18 cellular contexts compared by ENCODE assay signal in the genomic region with DNA sequence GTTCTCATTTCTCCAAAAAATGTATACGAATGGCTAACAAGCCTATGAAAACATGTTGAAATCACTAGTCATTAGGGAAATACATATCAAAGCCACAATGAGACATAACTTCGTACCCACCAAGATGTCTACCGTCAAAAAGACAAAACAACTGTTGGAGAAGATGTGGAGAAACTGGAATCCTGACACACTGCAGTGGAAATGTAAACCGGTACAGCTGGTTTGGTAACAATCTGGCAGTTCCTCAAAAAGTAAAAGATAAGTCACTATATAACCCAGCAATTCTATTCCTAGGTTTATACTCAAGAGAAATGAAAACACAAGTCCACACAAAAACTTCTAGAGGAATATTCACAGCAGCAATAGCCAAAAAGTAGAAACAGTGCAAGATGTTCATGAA. TPM values are rescaled to one million over a fixed set of nuclear protein-coding genes. Genes with fewer than 3 reads are reported as not detected.
DNase-seq lines count a peak whose midpoint lies in the region; ATAC-seq and TF ChIP-seq lines count a peak whose summit lies in the region.
"Had no signal": no experiment of that assay in that cellular context is flagged by ENCODE, and none has a peak within 500 bp of the region (broad histone marks: within the 10 kb centered on the region; RNA-seq: fewer than 3 reads in every experiment).

No MANE protein-coding gene starts in this region.

- H3K4me2 ChIP-seq in PC-3 (ENCODE audit: low read length): peak overlapping the region; percentile 40
- no peak overlapping the region for H3K4me2 ChIP-seq in trophoblast cell (ENCODE audit: low read length)

- H4K12ac ChIP-seq in trophoblast cell (ENCODE audit: low read depth, low read length): no peak overlapping the region

- H3K9ac ChIP-seq in PC-3 (ENCODE audit: low read length) (no peak overlapping the region), trophoblast cell (ENCODE audit: low read length) (no peak overlapping the region)

- H2AK5ac ChIP-seq in trophoblast cell (ENCODE audit: low read length): no peak overlapping the region

- BruUV-seq in PC-3 (replicated peaks; lab: Mats Ljungman, UMichigan): no TSS peak

- no peak overlapping the region for H4K91ac ChIP-seq in trophoblast cell (ENCODE audit: low read depth, low read length)

- intact Hi-C loops in PC-3 (cut with micrococcal nuclease): no loop called here

- H3K36me3 ChIP-seq in PC-3 (ENCODE audit: low read depth, low read length): no peaks in the 10 kb centered on the region
- H3K36me3 ChIP-seq in trophoblast cell (ENCODE audit: control insufficient read depth in 1 of 2, insufficient read depth in 2 of 2, low read length in 2 of 2): no peaks in the 10 kb centered on the region

- H3K23ac ChIP-seq in trophoblast cell (ENCODE audit: low read length): no peak overlapping the region

- CTCF ChIA-PET in PC-3 (lab: Charles Lee) (no interaction called here), RWPE1 (lab: Yijun Ruan, JAX) (no interaction called here)

- no peaks in the 10 kb centered on the region for H3K9me3 ChIP-seq in PC-3 (ENCODE audit: low read length)
- H3K9me3 ChIP-seq in trophoblast cell (ENCODE audit: insufficient read depth, low read depth, low read length): peaks cover 3% of the 10 kb centered on the region

- no peaks in the 10 kb centered on the region for H3K79me1 ChIP-seq in trophoblast cell (ENCODE audit: low read length)

- no peak overlapping the region for H2BK120ac ChIP-seq in trophoblast cell (ENCODE audit: insufficient read depth, low read length, poor library complexity)

- H3K27ac ChIP-seq in PC-3 (ENCODE audit: low read length) (no peak overlapping the region), epithelial cell of prostate (peak overlapping the region; percentile 5), trophoblast cell (ENCODE audit: low read depth, low read length) (no peak overlapping the region), RWPE1 (no peak overlapping the region)
- H3K27ac ChIP-seq: SK-N-MC had no signal

- H3K4me3 ChIP-seq in PC-3 (ENCODE audit: low read length) (no peak overlapping the region), trophoblast cell (ENCODE audit: low read depth, low read length) (no peak overlapping the region)
- H3K4me3 ChIP-seq: SK-N-MC had no signal

- POLR2A ChIA-PET in PC-3 (lab: Charles Lee; ENCODE audit: unreplicated experiment): no interaction called here
- POLR2A ChIA-PET in RWPE1 (lab: Yijun Ruan, JAX; ENCODE audit: low non-redundant PET): no interaction called here

- H3K79me2 ChIP-seq in PC-3 (ENCODE audit: low read length) (peaks cover 11% of the 10 kb centered on the region; the same call in 1 of the 2 replicates), trophoblast cell (ENCODE audit: control insufficient read depth, insufficient read depth, low read length, poor library complexity) (no peaks in the 10 kb centered on the region)

- DNase-seq in HT-29 (ENCODE audit: low spot score) (peak; percentile 77), PC-3 (peak; percentile 82), epithelial cell of prostate (ENCODE audit: low read depth, low spot score) (peak; percentile 16), trophoblast cell (peak; percentile 84 to 96), A172 (ENCODE audit: low spot score) (no peak), RWPE1 (ENCODE audit: low spot score) (no peak)
- DNase-seq: CD4-positive, CD25-positive, alpha-beta regulatory T cell; COR-L47; DMS 273 treated with DMSO at 0.1 percent for 48 hours; Karpas-422; NCI-H1048; NCI-H1417 treated with DMSO at 0.1 percent for 48 hours; NCI-H187; NCI-H446; NCI-H526; Right ventricle myocardium superior had no signal

- no CpG with 5 or more reads among the region's 4 CpGs for WGBS in trophoblast cell (ENCODE audit: extremely low coverage, insufficient coverage, insufficient read length)

- TF ChIP-seq CTCF in PC-3 (conservative IDR thresholded peaks at IDR 0.05; ENCODE audit: low read depth, low read length) (no peak), RWPE1 (conservative IDR thresholded peaks at IDR 0.05; ENCODE audit: low read depth) (no peak)

- no peak overlapping the region for H2BK5ac ChIP-seq in trophoblast cell (ENCODE audit: low read depth, low read length, poor library complexity)

- no peaks in the 10 kb centered on the region for H3F3A ChIP-seq in PC-3 (ENCODE audit: low read length, unreplicated experiment)

- H3K4ac ChIP-seq in trophoblast cell (ENCODE audit: low read depth, low read length): no peak overlapping the region

- no peak overlapping the region for H4K8ac ChIP-seq in trophoblast cell (ENCODE audit: low read depth, low read length)

- no peaks in the 10 kb centered on the region for H3K27me3 ChIP-seq in PC-3 (ENCODE audit: low read length)
- H3K27me3 ChIP-seq in trophoblast cell (ENCODE audit: insufficient read depth, low read length): no peaks in the 10 kb centered on the region

- H3K9me2 ChIP-seq in PC-3 (replicated peaks; ENCODE audit: low read length): no peaks in the 10 kb centered on the region

- H4K20me1 ChIP-seq in PC-3 (ENCODE audit: low read length): no peaks in the 10 kb centered on the region

- no peak overlapping the region for H3K14ac ChIP-seq in trophoblast cell (ENCODE audit: low read length)

- no peak overlapping the region for H3K18ac ChIP-seq in trophoblast cell (ENCODE audit: low read length)

- ATAC-seq in PC-3 (no peak; the same call in 1 of the 2 replicates), HG03571 (IDR thresholded peaks at IDR 0.05; ENCODE audit: unreplicated experiment) (no peak)

- peaks cover 12% of the 10 kb centered on the region for H3K4me1 ChIP-seq in PC-3 (ENCODE audit: insufficient read depth, low read length)
- H3K4me1 ChIP-seq in trophoblast cell (ENCODE audit: control insufficient read depth in 1 of 2, insufficient read depth in 2 of 2, low read length in 2 of 2): no peaks in the 10 kb centered on the region

- H2BK12ac ChIP-seq in trophoblast cell (ENCODE audit: low read length): no peak overlapping the region

- peak overlapping the region; percentile 46; the same call in 1 of the 2 replicates for H2AFZ ChIP-seq in PC-3 (ENCODE audit: low read length)
- no peak overlapping the region for H2AFZ ChIP-seq in trophoblast cell (ENCODE audit: insufficient read depth, low read length, poor library complexity)

RNA-seq across cellular contexts. Expression of gene SCAPER, which starts 7.0 kb away (rescaled TPM):
- 6.0 TPM in 2 replicates for total RNA-seq in HT-29 (2014; rRNA removed; shearing (Covaris generic))
- total RNA-seq in PC-3 (2014; rRNA removed): 3.6 and 6.0 TPM in 2 replicates
- polyA plus RNA-seq in trophoblast cell (2013): 5.5 and 5.9 TPM in 2 replicates
- total RNA-seq in A172 (2014; rRNA removed; shearing (Covaris generic)): 8.5 and 22.7 TPM in 2 replicates

RNA-seq across cellular contexts. Expression of gene RCN2, which starts 33.4 kb away (rescaled TPM):
- total RNA-seq in HT-29 (2014; rRNA removed; shearing (Covaris generic)): 50.5 and 56.7 TPM in 2 replicates
- total RNA-seq in PC-3 (2014; rRNA removed): 73.3 and 82.7 TPM in 2 replicates
- polyA plus RNA-seq in trophoblast cell (2013): 98.8 and 106 TPM in 2 replicates
- total RNA-seq in A172 (2014; rRNA removed; shearing (Covaris generic)): 167 and 217 TPM in 2 replicates

Comparison
In these comparisons a context has a peak if more than half of its experiments do, and no peak if none do; other contexts are left out.
1. DNase-seq: peak in HT-29 (single experiment), PC-3 (single experiment), epithelial cell of prostate (single experiment) and trophoblast cell (2 of 2); none in A172 (single experiment) and RWPE1 (single experiment).